Comparison of ENCODE assay signal across 26 cellular contexts in genomic region chr2:208370881-208371633, GRCh38. TPM values are rescaled to one million over a fixed set of nuclear protein-coding genes. Genes with fewer than 3 reads are reported as not detected.
DNase-seq lines count a peak whose midpoint lies in the region; ATAC-seq and TF ChIP-seq lines count a peak whose summit lies in the region.
"Had no signal": no experiment of that assay in that cellular context is flagged by ENCODE, and none has a peak within 500 bp of the region (broad histone marks: within the 10 kb centered on the region; RNA-seq: fewer than 3 reads in every experiment).

No MANE protein-coding gene starts in this region.

- ATAC-seq in gastroesophageal sphincter (peak; percentile 13), GM18502 (IDR thresholded peaks at IDR 0.05; ENCODE audit: poor library complexity, unreplicated experiment) (no peak), HG02763 (IDR thresholded peaks at IDR 0.05; ENCODE audit: unreplicated experiment) (no peak)
- no peak for ATAC-seq in stimulated activated naive CD8-positive, alpha-beta T cell treated with anti-CD3 and anti-CD28 coated beads, Interleukin-15, Interleukin-2, amounts not matched to agents 100 U/mL and 50 U/mL, for 24 hours
- ATAC-seq: A549; stimulated activated naive CD8-positive, alpha-beta T cell treated with anti-CD3 and anti-CD28 coated beads, Interleukin-15, amount 100 ng/mL, for 72 hours had no signal

- no peak for TF ChIP-seq EP300 in gastroesophageal sphincter (IDR thresholded peaks at IDR 0.05)

- H3K4me1 ChIP-seq in adipocyte (ENCODE audit: control insufficient read depth, insufficient read depth, low read length): peaks cover 28% of the 10 kb centered on the region
- no peaks in the 10 kb centered on the region for H3K4me1 ChIP-seq in gastroesophageal sphincter

- H3K4me3 ChIP-seq in adipocyte (ENCODE audit: low read length) (peak overlapping the region; percentile 11), gastroesophageal sphincter (no peak overlapping the region)
- H3K4me3 ChIP-seq: A549, coronary artery, GM12878 had no signal

- WGBS in gastroesophageal sphincter (ENCODE audit: low coverage in 1 of 2), 2 donors: 50 to 84% methylated on average over 7 of the region's 8 CpGs

- H3K27ac Mint-ChIP-seq in HFFc6: no peak overlapping the region
- H3K27ac Mint-ChIP-seq: activated B cell treated with CpG ODN at 0.5 μM for 24 hours; activated naive CD8-positive, alpha-beta T cell; nephron; stimulated activated naive CD8-positive, alpha-beta T cell treated with anti-CD3 and anti-CD28 coated beads, Interleukin-15, amount 100 ng/mL, for 72 hours had no signal

- H3K36me3 Mint-ChIP-seq in HFFc6 (ENCODE audit: low read depth): peaks cover 4% of the 10 kb centered on the region; the same call in 1 of the 2 replicates
- H3K36me3 Mint-ChIP-seq: CD14-positive monocyte had no signal

- no peak for TF ChIP-seq POLR2A in gastroesophageal sphincter (IDR thresholded peaks at IDR 0.05)

- no peak overlapping the region for H3K27ac ChIP-seq in gastroesophageal sphincter
- H3K27ac ChIP-seq: A549, brain microvascular endothelial cell, coronary artery had no signal

- peaks cover 8% of the 10 kb centered on the region for H3K27me3 Mint-ChIP-seq in HFFc6 (ENCODE audit: insufficient read depth)
- H3K27me3 Mint-ChIP-seq: activated naive CD8-positive, alpha-beta T cell; stimulated activated naive CD8-positive, alpha-beta T cell treated with anti-CD3 and anti-CD28 coated beads, Interleukin-15, amount 100 ng/mL, for 72 hours had no signal

- peaks cover 18% of the 10 kb centered on the region for H3K4me1 Mint-ChIP-seq in HFFc6 (ENCODE audit: low read depth)
- H3K4me1 Mint-ChIP-seq: nephron; stimulated activated naive CD8-positive, alpha-beta T cell treated with anti-CD3 and anti-CD28 coated beads, Interleukin-15, amount 100 ng/mL, for 72 hours had no signal

- TF ChIP-seq CTCF in HFFc6 (IDR thresholded peaks at IDR 0.05) (no peak), gastroesophageal sphincter (IDR thresholded peaks at IDR 0.05) (no peak)

- H3K36me3 ChIP-seq in adipocyte (ENCODE audit: control insufficient read depth, insufficient read depth, low read length, severe bottlenecking) (no peaks in the 10 kb centered on the region), gastroesophageal sphincter (no peaks in the 10 kb centered on the region)
- H3K36me3 ChIP-seq: brain microvascular endothelial cell had no signal

- DNase-seq in AG08395 (ENCODE audit: low spot score) (peak; percentile 11), HFFc6 (peak; percentile 17), adipocyte (ENCODE audit: low read depth) (no peak)
- DNase-seq in stimulated activated naive CD8-positive, alpha-beta T cell treated with anti-CD3 and anti-CD28 coated beads, Interleukin-15, Interleukin-2, amounts not matched to agents 100 U/mL and 50 U/mL, for 24 hours: no peak
- DNase-seq in stimulated activated CD4-positive, alpha-beta T cell treated with anti-CD3 and anti-CD28 coated beads, Interleukin-12 subunit alpha, Interleukin-12 subunit beta, amount 100 ng/mL, for 4 hours: no peak
- DNase-seq: activated B cell treated with CpG ODN at 0.5 μM for 24 hours; brain microvascular endothelial cell; DMS 273 treated with DMSO at 0.1 percent for 48 hours; foreskin melanocyte; kidney; midbrain; NCI-H1105; NCI-H524 treated with DMSO at 0.1 percent for 48 hours; posterior cingulate gyrus; SHP77 treated with DMSO at 0.1 percent for 48 hours; stimulated activated naive CD8-positive, alpha-beta T cell treated with anti-CD3 and anti-CD28 coated beads, Interleukin-15, amount 100 ng/mL, for 72 hours; trophoblast cell had no signal

- H3K9ac ChIP-seq in adipocyte (ENCODE audit: low read length): no peak overlapping the region

- H3K9me3 Mint-ChIP-seq in HFFc6: no peaks in the 10 kb centered on the region
- H3K9me3 Mint-ChIP-seq: activated B cell treated with CpG ODN at 0.5 μM for 24 hours, CD14-positive monocyte had no signal

- H3K27me3 ChIP-seq in adipocyte (replicated peaks; ENCODE audit: control insufficient read depth, insufficient read depth, low read length): peaks cover 9% of the 10 kb centered on the region
- no peaks in the 10 kb centered on the region for H3K27me3 ChIP-seq in gastroesophageal sphincter

- no peaks in the 10 kb centered on the region for H3K9me3 ChIP-seq in adipocyte (ENCODE audit: control insufficient read depth, low read length)
- H3K9me3 ChIP-seq in gastroesophageal sphincter: no peaks in the 10 kb centered on the region
- H3K9me3 ChIP-seq: A549 had no signal

- no peak overlapping the region for H3K4me3 Mint-ChIP-seq in HFFc6
- H3K4me3 Mint-ChIP-seq: activated B cell treated with CpG ODN at 0.5 μM for 24 hours; activated naive CD8-positive, alpha-beta T cell; CD14-positive monocyte; nephron; stimulated activated naive CD8-positive, alpha-beta T cell treated with anti-CD3 and anti-CD28 coated beads, Interleukin-15, amount 100 ng/mL, for 72 hours had no signal

RNA-seq across cellular contexts. Expression of gene PTH2R, which starts 35.5 kb away (rescaled TPM):
- total RNA-seq in HFFc6 (2021; fragmentation: NEBNext Ultra II Directional; extraction: Animal tissue kit (Norgen Biotek cat#: 25700)): not detected
- total RNA-seq in gastroesophageal sphincter: under 1 TPM in 1 of 4 donors, not detected in 3; 0.62 TPM

Comparison
In these comparisons a context has a peak if more than half of its experiments do, and no peak if none do; other contexts are left out.
1. DNase-seq: peak in AG08395 (single experiment) and HFFc6 (single experiment); none in adipocyte (single experiment), stimulated activated naive CD8-positive, alpha-beta T cell treated with anti-CD3 and anti-CD28 coated beads, Interleukin-15, Interleukin-2, amounts not matched to agents 100 U/mL and 50 U/mL, for 24 hours (single experiment) and stimulated activated CD4-positive, alpha-beta T cell treated with anti-CD3 and anti-CD28 coated beads, Interleukin-12 subunit alpha, Interleukin-12 subunit beta, amount 100 ng/mL, for 4 hours (single experiment).